In the genomic region with DNA sequence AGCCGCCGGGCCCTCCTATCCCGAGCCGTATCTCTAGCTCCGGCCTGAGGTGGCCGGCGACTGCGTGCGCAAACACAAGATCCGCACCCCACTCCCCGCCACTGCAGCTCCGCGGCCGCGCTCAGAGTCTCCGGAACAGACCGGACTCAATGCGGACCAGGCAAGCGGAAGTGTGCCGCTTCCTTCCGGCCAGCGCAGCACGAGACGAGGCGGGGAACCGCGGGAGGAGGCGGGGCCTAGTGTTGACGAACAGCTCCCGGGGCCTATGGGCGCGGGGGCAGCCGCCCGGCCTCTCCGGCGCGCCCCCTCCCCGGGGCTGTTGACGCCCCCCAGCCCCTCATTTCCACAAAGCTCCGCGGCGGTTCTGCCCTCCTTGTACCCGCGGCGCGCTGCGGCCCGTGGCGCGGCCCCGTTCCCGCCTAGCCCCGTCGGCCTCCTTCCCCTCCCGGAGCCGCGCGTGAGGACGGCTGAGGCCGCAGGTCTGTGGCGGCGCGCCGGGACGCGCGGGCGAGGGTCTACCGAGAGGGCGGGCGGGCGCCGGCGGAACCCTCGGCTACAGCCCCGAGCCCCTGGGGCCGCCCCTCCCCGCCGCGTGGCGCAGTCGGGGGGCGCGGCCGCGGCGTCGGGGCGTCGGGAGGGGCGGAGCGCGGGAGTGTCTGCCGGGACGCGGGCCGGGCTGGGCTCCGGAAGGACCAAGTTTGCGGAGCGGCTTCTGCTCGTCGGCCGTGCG, we compare ENCODE assay signal across 8 cellular contexts. TPM values are rescaled to one million over a fixed set of nuclear protein-coding genes. Genes with fewer than 3 reads are reported as not detected.
A peak's percentile ranks its signal among the peaks of the same experiment; 100 is the strongest.
DNase-seq lines count a peak whose midpoint lies in the region; ATAC-seq, FAIRE-seq and TF ChIP-seq lines count a peak whose summit lies in the region.

A gene with protein sequence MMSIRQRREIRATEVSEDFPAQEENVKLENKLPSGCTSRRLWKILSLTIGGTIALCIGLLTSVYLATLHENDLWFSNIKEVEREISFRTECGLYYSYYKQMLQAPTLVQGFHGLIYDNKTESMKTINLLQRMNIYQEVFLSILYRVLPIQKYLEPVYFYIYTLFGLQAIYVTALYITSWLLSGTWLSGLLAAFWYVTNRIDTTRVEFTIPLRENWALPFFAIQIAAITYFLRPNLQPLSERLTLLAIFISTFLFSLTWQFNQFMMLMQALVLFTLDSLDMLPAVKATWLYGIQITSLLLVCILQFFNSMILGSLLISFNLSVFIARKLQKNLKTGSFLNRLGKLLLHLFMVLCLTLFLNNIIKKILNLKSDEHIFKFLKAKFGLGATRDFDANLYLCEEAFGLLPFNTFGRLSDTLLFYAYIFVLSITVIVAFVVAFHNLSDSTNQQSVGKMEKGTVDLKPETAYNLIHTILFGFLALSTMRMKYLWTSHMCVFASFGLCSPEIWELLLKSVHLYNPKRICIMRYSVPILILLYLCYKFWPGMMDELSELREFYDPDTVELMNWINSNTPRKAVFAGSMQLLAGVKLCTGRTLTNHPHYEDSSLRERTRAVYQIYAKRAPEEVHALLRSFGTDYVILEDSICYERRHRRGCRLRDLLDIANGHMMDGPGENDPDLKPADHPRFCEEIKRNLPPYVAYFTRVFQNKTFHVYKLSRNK (plus strand): TSS at position 340 of the 730 bp plus-strand sequence. CDS start 2,484 bp downstream, outside the sequence.

- H3K4me3 ChIP-seq in BLaER1 (peak within 1 kb of the TSS; percentile 90), coronary artery (peak within 1 kb of the TSS; percentile 97)

- peak within 1 kb of the TSS; percentile 93 for H3K9ac ChIP-seq in BLaER1

- DNase-seq in GM19239 (ENCODE audit: insufficient read length, low spot score) (peak; percentile 92), NCI-H510A treated with DMSO at 0.1 percent for 48 hours (lab: John Stamatoyannopoulos, UW) (peak; percentile 89), coronary artery (ENCODE audit: low spot score) (peak; percentile 97)
- DNase-seq in activated CD4-positive, alpha-beta T cell treated with anti-CD3 and anti-CD28 coated beads, Interleukin-2, amount 10 ng/mL, durations not matched to agents 24 days and 14 days, result peak; percentile 98
- DNase-seq in stimulated activated CD4-positive, alpha-beta T cell treated with anti-CD3 and anti-CD28 coated beads, Interleukin-1b, Interleukin-23, amount 100 ng/mL, for 24 hours (ENCODE audit: low read depth in 4 of 4, low spot score in 1 of 4), result peak; percentile 80 to 90 (median 88)

- peak within 1 kb of the TSS; percentile 89 for H3K4me3 Mint-ChIP-seq in activated CD4-positive, alpha-beta T cell treated with anti-CD3 and anti-CD28 coated beads, Interleukin-2, amount 10 ng/mL, durations not matched to agents 24 days and 14 days

- peaks cover 23% of the 10 kb centered on the region for H3K4me1 ChIP-seq in BLaER1

- H3K4me1 Mint-ChIP-seq in activated CD4-positive, alpha-beta T cell treated with anti-CD3 and anti-CD28 coated beads, Interleukin-2, amount 10 ng/mL, durations not matched to agents 24 days and 14 days, result peaks cover 6% of the 10 kb centered on the region

- peak within 1 kb of the TSS; percentile 90 for H3K27ac Mint-ChIP-seq in activated CD4-positive, alpha-beta T cell treated with anti-CD3 and anti-CD28 coated beads, Interleukin-2, amount 10 ng/mL, durations not matched to agents 24 days and 14 days

- no peak for TF ChIP-seq CTCF in coronary artery (IDR thresholded peaks at IDR 0.05)

- ATAC-seq in HG03442 (IDR thresholded peaks at IDR 0.05; ENCODE audit: unreplicated experiment), result peak; percentile 94

- H4K20me1 ChIP-seq in BLaER1, result no peaks in the 10 kb centered on the region

- H3K27me3 Mint-ChIP-seq in activated CD4-positive, alpha-beta T cell treated with anti-CD3 and anti-CD28 coated beads, Interleukin-2, amount 10 ng/mL, durations not matched to agents 24 days and 14 days, result no peaks in the 10 kb centered on the region

- FAIRE-seq in GM19239 (lab: Jason Lieb, UNC), result peak; percentile 81

- H3K36me3 ChIP-seq in BLaER1, result peaks cover 30% of the 10 kb centered on the region

- no peaks in the 10 kb centered on the region for H3K9me3 ChIP-seq in BLaER1

- intact Hi-C loops in activated CD4-positive, alpha-beta T cell treated with anti-CD3 and anti-CD28 coated beads, Interleukin-2, amount 10 ng/mL, durations not matched to agents 24 days and 14 days (cut with micrococcal nuclease), result loop anchor here (2.0 to 10.0 kb wide), 3 partner anchors 59 to 769 kb away; a partner anchor contains a TSS

- H3K27ac ChIP-seq in BLaER1, result peak within 1 kb of the TSS; percentile 96
- H3K27ac ChIP-seq in coronary artery, result peak within 1 kb of the TSS; percentile 99 to 100
- peak within 1 kb of the TSS; percentile 98 for H3K27ac ChIP-seq in layer of hippocampus (ENCODE audit: low read depth, low read length)

- no peaks in the 10 kb centered on the region for H3K9me3 Mint-ChIP-seq in activated CD4-positive, alpha-beta T cell treated with anti-CD3 and anti-CD28 coated beads, Interleukin-2, amount 10 ng/mL, durations not matched to agents 24 days and 14 days

- H3K36me3 Mint-ChIP-seq in activated CD4-positive, alpha-beta T cell treated with anti-CD3 and anti-CD28 coated beads, Interleukin-2, amount 10 ng/mL, durations not matched to agents 24 days and 14 days (ENCODE audit: low read depth), result peaks cover 10% of the 10 kb centered on the region

- peak within 1 kb of the TSS; percentile 82 for H3K4me2 ChIP-seq in BLaER1

- H3K27me3 ChIP-seq in BLaER1 (no peaks in the 10 kb centered on the region), layer of hippocampus (ENCODE audit: control insufficient read depth, insufficient read depth, low read length) (no peaks in the 10 kb centered on the region)

RNA-seq across cellular contexts. Expression of the gene that starts here (rescaled TPM):
- total RNA-seq in activated CD4-positive, alpha-beta T cell treated with anti-CD3 and anti-CD28 coated beads, Interleukin-2, amount 10 ng/mL, durations not matched to agents 24 days and 14 days, result 19.1 and 19.5 TPM in 2 replicates

Comparison
In these comparisons a context has a peak if more than half of its experiments do, and no peak if none do; other contexts are left out.
1. Peak in every context shown above with its lines: DNase-seq, ATAC-seq, H3K4me3 ChIP-seq and H3K27ac ChIP-seq.